ENCODE assay signal across 15 cellular contexts in genomic region chr20:64178925-64179324, GRCh38. TPM values are rescaled to one million over a fixed set of nuclear protein-coding genes. Genes with fewer than 3 reads are reported as not detected.
DNase-seq lines count a peak whose midpoint lies in the region; ATAC-seq, FAIRE-seq and TF ChIP-seq lines count a peak whose summit lies in the region.
"Not testable (repeated sequence)": the region's sequence is repeated elsewhere in the genome, so short reads cannot be mapped to it uniquely, and the experiment has no call there.
"Had no signal": no experiment of that assay in that cellular context is flagged by ENCODE, and none has a peak within 500 bp of the region (broad histone marks: within the 10 kb centered on the region; RNA-seq: fewer than 3 reads in every experiment).

No MANE protein-coding gene starts in this region.

- H3K9me1 ChIP-seq in K562 (ENCODE audit: control insufficient read depth, insufficient read depth, low read length), result not testable (repeated sequence)

- H3K79me2 ChIP-seq in K562 (ENCODE audit: control insufficient read depth, insufficient read depth, low read length); H1 (ENCODE audit: control insufficient read depth in 1 of 2, insufficient read depth in 2 of 2, low read length in 2 of 2); HepG2 (ENCODE audit: insufficient read depth, low read length): not testable (repeated sequence)

- not testable (repeated sequence) for H3K4me1 ChIP-seq in K562 (replicated peaks in 1 of 2; ENCODE audit: control insufficient read depth in 2 of 2, insufficient read depth in 2 of 2, low read length in 2 of 2); HepG2 (ENCODE audit: insufficient read depth, low read length); lower lobe of right lung
- H3K4me1 ChIP-seq in H1 (replicated peaks in 1 of 4; ENCODE audit: control insufficient read depth in 3 of 4, insufficient read depth in 4 of 4, low read length in 3 of 4), result peaks cover 0 to 19% (median 14%) of the 10 kb centered on the region in 4 experiments; a peak in 6 of 7 replicates

- H3K36me3 ChIP-seq in K562 (ENCODE audit: control insufficient read depth, insufficient read depth, low read length); H1 (ENCODE audit: control insufficient read depth in 2 of 4, insufficient read depth in 4 of 4, low read length in 3 of 4); HepG2 (replicated peaks in 1 of 2; ENCODE audit: control insufficient read depth in 1 of 2, insufficient read depth in 2 of 2, low read length in 2 of 2); lower lobe of right lung: not testable (repeated sequence)

- H3K4ac ChIP-seq in H1 (replicated peaks; ENCODE audit: insufficient read length, low read depth, low read length), result not testable (repeated sequence)

- peaks cover 25 to 58% of the 10 kb centered on the region in 2 experiments for H3K27me3 ChIP-seq in K562 (ENCODE audit: control insufficient read depth in 2 of 2, insufficient read depth in 2 of 2, low read length in 2 of 2)
- H3K27me3 ChIP-seq in H1 (replicated peaks in 1 of 4; ENCODE audit: control insufficient read depth in 3 of 4, extremely low read depth in 1 of 4, insufficient read depth in 3 of 4, low read length in 3 of 4); lower lobe of right lung (ENCODE audit: low read depth): not testable (repeated sequence)
- H3K27me3 ChIP-seq in HepG2 (ENCODE audit: control insufficient read depth in 1 of 2, insufficient read depth in 2 of 2, low read length in 2 of 2), result peaks cover 2 to 41% of the 10 kb centered on the region in 2 experiments; a peak in 3 of 5 replicates

- H3K79me1 ChIP-seq in H1 (ENCODE audit: low read depth, low read length), result not testable (repeated sequence)

- not testable (repeated sequence) for TF ChIP-seq POLR2A in K562 (conservative IDR thresholded peaks at IDR 0.05); H1 (IDR thresholded peaks at IDR 0.05; ENCODE audit: control extremely low read depth in 1 of 2, low read depth in 2 of 2, low read length in 2 of 2); HepG2 (IDR thresholded peaks at IDR 0.05; ENCODE audit: insufficient read depth in 1 of 2, low read depth in 2 of 2, low read length in 2 of 2)

- H4K5ac ChIP-seq in H1 (ENCODE audit: insufficient read length, low read depth, low read length), result not testable (repeated sequence)

- H3K23ac ChIP-seq in H1 (ENCODE audit: insufficient read length), result not testable (repeated sequence)

- not testable (repeated sequence) for H3K9me3 ChIP-seq in K562 (replicated peaks; ENCODE audit: control insufficient read depth, insufficient read depth, low read depth, low read length); H1 (ENCODE audit: insufficient read depth in 2 of 2, low read depth in 1 of 2, low read length in 1 of 2); HepG2 (ENCODE audit: low read length); lower lobe of right lung

- not testable (repeated sequence) for H2BK15ac ChIP-seq in H1 (ENCODE audit: low read length)

- not testable (repeated sequence) for H2BK20ac ChIP-seq in H1 (ENCODE audit: low read length)

- peaks cover 2 to 15% (median 7%) of the 10 kb centered on the region in 7 donors for H3K9me3 Mint-ChIP-seq in CD14-positive monocyte
- H3K9me3 Mint-ChIP-seq in WTC11, result peaks cover 15% of the 10 kb centered on the region

- H2BK12ac ChIP-seq in H1 (ENCODE audit: low read depth, low read length), result peak overlapping the region; percentile 80; the same call in 1 of the 2 replicates

- H2BK120ac ChIP-seq in H1 (replicated peaks; ENCODE audit: low read depth, low read length), result not testable (repeated sequence)

- H3K14ac ChIP-seq in H1 (ENCODE audit: insufficient read length), result not testable (repeated sequence)

- peak; percentile 1 for DNase-seq in CD14-positive monocyte (ENCODE audit: low spot score)
- DNase-seq in HTR-8/SVneo (ENCODE audit: insufficient read length, low spot score); WTC11 (ENCODE audit: low spot score); K562 (ENCODE audit: extremely low read depth in 1 of 4, low spot score in 3 of 4); H1 (ENCODE audit: low read depth in 1 of 2, low spot score in 2 of 2); HepG2 (ENCODE audit: low spot score): not testable (repeated sequence)
- peak; percentile 5 for DNase-seq in lower lobe of right lung

- TF ChIP-seq EP300 in K562 (IDR thresholded peaks at IDR 0.05; ENCODE audit: low read length); H1 (IDR thresholded peaks at IDR 0.05; ENCODE audit: borderline replicate concordance in 1 of 2, low read depth in 2 of 2, low read length in 2 of 2); HepG2 (IDR thresholded peaks at IDR 0.05; ENCODE audit: low read depth in 2 of 2, low read length in 2 of 2); HepG2 (CRISPR knock-in tag; IDR thresholded peaks at IDR 0.05; ENCODE audit: borderline replicate concordance): not testable (repeated sequence)

- POLR2A ChIA-PET in WTC11 (lab: Charles Lee); K562 (lab: Yijun Ruan, JAX); HepG2 (lab: Yijun Ruan, JAX): not testable (repeated sequence)
- POLR2A ChIA-PET in H1 (lab: Charles Lee; ENCODE audit: partially characterized antibody), result interaction anchor here (0.9 kb wide), 1 partner anchor 9 kb away, joined by 3 read pairs; no protein-coding TSS in a partner anchor

- H3K27ac Mint-ChIP-seq in CD14-positive monocyte, WTC11: not testable (repeated sequence)

- BruUV-seq in K562 (replicated peaks; lab: Mats Ljungman, UMichigan); HepG2 (replicated peaks; lab: Mats Ljungman, UMichigan): not testable (repeated sequence)

- H4K20me1 ChIP-seq in K562 (replicated peaks; ENCODE audit: control insufficient read depth, insufficient read depth, low read length); H1 (replicated peaks in 1 of 2; ENCODE audit: control insufficient read depth in 1 of 2, insufficient read depth in 2 of 2, low read length in 2 of 2); HepG2 (ENCODE audit: insufficient read depth, low read length): not testable (repeated sequence)

- not testable (repeated sequence) for H3K36me3 Mint-ChIP-seq in CD14-positive monocyte, WTC11

- H2BK5ac ChIP-seq in H1 (ENCODE audit: low read depth, low read length), result not testable (repeated sequence)

- ATAC-seq in WTC11, K562, HepG2, lower lobe of right lung: not testable (repeated sequence)

- not testable (repeated sequence) for H3K4me1 Mint-ChIP-seq in CD14-positive monocyte
- H3K4me1 Mint-ChIP-seq in WTC11, result peaks cover 20% of the 10 kb centered on the region

- H4K91ac ChIP-seq in H1 (replicated peaks; ENCODE audit: insufficient read length, low read length), result not testable (repeated sequence)

- H2AFZ ChIP-seq in K562 (ENCODE audit: low read depth, low read length); H1 (ENCODE audit: low read length); HepG2 (ENCODE audit: low read length): not testable (repeated sequence)

- H3K18ac ChIP-seq in H1 (ENCODE audit: extremely low read depth, low read length), result not testable (repeated sequence)

- H3K56ac ChIP-seq in H1 (replicated peaks; ENCODE audit: insufficient read length, low read depth, low read length), result not testable (repeated sequence)

- not testable (repeated sequence) for H4K8ac ChIP-seq in H1 (ENCODE audit: extremely low read depth, insufficient read depth, low read length)

- in situ Hi-C loops in K562 (cut with MboI); HepG2 (cut with HindIII; ENCODE audit: extremely low pct_ligation_motif_present, low pct_unique_long_range_greater_than_20kb): not testable (repeated sequence)

- TF ChIP-seq CTCF in CD14-positive monocyte (IDR thresholded peaks at IDR 0.05); WTC11 (IDR thresholded peaks at IDR 0.05); K562 (IDR thresholded peaks at IDR 0.05 in 2 of 3, conservative IDR thresholded peaks at IDR 0.05 in 1 of 3; ENCODE audit: insufficient read depth in 2 of 3, low read depth in 1 of 3, low read length in 3 of 3); H1 (IDR thresholded peaks at IDR 0.05; ENCODE audit: control extremely low read depth in 1 of 3, insufficient read depth in 1 of 3, low read depth in 1 of 3, low read length in 3 of 3); HepG2 (CRISPR knock-in tag; IDR thresholded peaks at IDR 0.05); lower lobe of right lung (IDR thresholded peaks at IDR 0.05): not testable (repeated sequence)

- H2AK5ac ChIP-seq in H1 (ENCODE audit: low read depth, low read length), result 0 out of 2 replicates have a peak overlapping the region, but pooled peaks have one; percentile 39

- not testable (repeated sequence) for H3K27ac ChIP-seq in K562 (ENCODE audit: extremely low read depth, low read depth, low read length); H1 (ENCODE audit: low read depth, low read length); HepG2 (ENCODE audit: extremely low read length, insufficient read depth, low read length); lower lobe of right lung

- CTCF ChIA-PET in WTC11 (lab: Charles Lee); K562 (lab: Yijun Ruan, JAX; ENCODE audit: low intra/inter-chr PET ratio); H1 (lab: Charles Lee; ENCODE audit: partially characterized antibody); HepG2 (lab: Yijun Ruan, JAX; ENCODE audit: low intra/inter-chr PET ratio, low total read pairs): not testable (repeated sequence)

- FAIRE-seq in HTR-8/SVneo (lab: Jason Lieb, UNC), result peak; percentile 58
- not testable (repeated sequence) for FAIRE-seq in K562 (lab: Jason Lieb, UNC); H1 (lab: Jason Lieb, UNC); HepG2 (lab: Jason Lieb, UNC)

- H3K4me3 Mint-ChIP-seq in CD14-positive monocyte, WTC11: not testable (repeated sequence)

- WGBS in K562 (ENCODE audit: insufficient coverage, low coverage, missing lambda C conversion rate), result 5% methylated on average over 20 of the region's 20 CpGs
- 96% methylated on average over 20 of the region's 20 CpGs; no CpG with 5 or more reads in 1 of the 2 experiments for WGBS in H1 (ENCODE audit: extremely low coverage in 1 of 2, insufficient coverage in 1 of 2, insufficient read length in 1 of 2, insufficient replicate concordance in 2 of 2, low coverage in 1 of 2, low lambda C conversion rate in 2 of 2, missing lambda C conversion rate in 1 of 2), 2 experiments
- 41% methylated on average over 20 of the region's 20 CpGs for WGBS in HepG2 (ENCODE audit: low lambda C conversion rate)

- H3K27me3 Mint-ChIP-seq in CD14-positive monocyte (ENCODE audit: low read depth in 3 of 3), result not testable (repeated sequence)
- peaks cover 22% of the 10 kb centered on the region for H3K27me3 Mint-ChIP-seq in WTC11 (ENCODE audit: low read depth)

- not testable (repeated sequence) for TF ChIP-seq RAD21 in K562 (CRISPR knock-in tag; conservative IDR thresholded peaks at IDR 0.05 in 1 of 2, IDR thresholded peaks at IDR 0.05 in 1 of 2); H1 (IDR thresholded peaks at IDR 0.05 in 1 of 2, conservative IDR thresholded peaks at IDR 0.05 in 1 of 2; ENCODE audit: low read depth in 2 of 2, low read length in 2 of 2); HepG2 (CRISPR knock-in tag; IDR thresholded peaks at IDR 0.05)

- H3K9ac ChIP-seq in K562 (ENCODE audit: insufficient read depth in 1 of 2, low read depth in 2 of 2, low read length in 2 of 2); H1 (replicated peaks in 1 of 4; ENCODE audit: extremely low read depth in 1 of 4, low read depth in 3 of 4, low read length in 3 of 4); HepG2 (ENCODE audit: insufficient read depth, low read depth, low read length): not testable (repeated sequence)

- intact Hi-C loops in CD14-positive monocyte (cut with micrococcal nuclease); K562 (cut with micrococcal nuclease); HepG2 (cut with micrococcal nuclease; ENCODE audit: unreplicated experiment); lower lobe of right lung (cut with DNase I): not testable (repeated sequence)

- H3K4me3 ChIP-seq in K562; H1 (ENCODE audit: extremely low read depth in 1 of 4, insufficient read depth in 2 of 4, low read depth in 3 of 4, low read length in 4 of 4); HepG2 (replicated peaks in 1 of 3; ENCODE audit: insufficient read depth in 1 of 3, low read depth in 2 of 3, low read length in 3 of 3); lower lobe of right lung: not testable (repeated sequence)

- not testable (repeated sequence) for H3K23me2 ChIP-seq in H1 (ENCODE audit: low read depth, low read length)

- H3K4me2 ChIP-seq in K562 (ENCODE audit: insufficient read depth, low read length); H1 (ENCODE audit: insufficient read depth in 1 of 2, low read depth in 2 of 2, low read length in 2 of 2); HepG2 (ENCODE audit: low read depth, low read length): not testable (repeated sequence)

RNA-seq across cellular contexts. Expression of gene MYT1, which starts 14.7 kb away (rescaled TPM):
- not detected for polyA plus RNA-seq in CD14-positive monocyte
- total RNA-seq in WTC11 (2021), result 1.9 to 4.3 TPM (median 2.0 TPM) in 3 replicates
- 0.14 TPM in 1 of 2 replicates, not detected in the other for total RNA-seq in K562 (2011; cell fraction: chromatin; rRNA removed; ENCODE audit: low replicate concordance)
- total RNA-seq in K562 (2011; cell fraction: nucleolus; rRNA removed), result 0.26 TPM in 1 of 2 replicates, not detected in the other
- not detected in 2 replicates for total RNA-seq in K562 (2011; cell fraction: nucleoplasm; rRNA removed)
- 0.12 TPM in 1 of 2 replicates, not detected in the other for total RNA-seq in K562 (2014; rRNA removed)
- 0.04 TPM in 1 of 2 replicates, not detected in the other for total RNA-seq in K562 (2014; rRNA removed; fragmentation: Illumina TruSeq; extraction: Trizol)
- total RNA-seq in K562 (2015; rRNA removed; fragmentation: Illumina TruSeq; extraction: Trizol), result not detected in 2 replicates
- total RNA-seq in K562 (2021), result 0.02 TPM in 1 of 2 replicates, not detected in the other
- 0.10 and 0.12 TPM in 2 replicates for polyA plus RNA-seq in K562 (2011; rRNA removed)
- 0.03 and 0.13 TPM in 2 replicates for polyA plus RNA-seq in K562 (2011; cell fraction: cytosol; rRNA removed)
- 0.04 and 0.17 TPM in 2 replicates for polyA plus RNA-seq in K562 (2011; cell fraction: nucleus; rRNA removed)
- polyA plus RNA-seq in K562 (2012), result 0.04 and 0.07 TPM in 2 replicates
- 0.12 TPM in 1 of 2 replicates, not detected in the other for polyA plus RNA-seq in K562 (2014; fragmentation: Illumina TruSeq; extraction: Trizol)
- under 1 TPM in 1 of 2 experiments, not detected in 1; 0.06 TPM for polyA plus RNA-seq in K562 (2014; fragmentation: Nextera tagmentation; extraction: Ambion mirVana)
- 0.05 TPM in 1 of 2 replicates, not detected in the other for polyA plus RNA-seq in K562 (2014; rRNA removed)
- 0.07 and 0.09 TPM in 2 replicates for polyA minus RNA-seq in K562 (2011; rRNA and poly(A)+ RNA removed)
- not detected in 2 replicates for polyA minus RNA-seq in K562 (2011; cell fraction: cytosol; rRNA and poly(A)+ RNA removed)
- 0.11 TPM in 1 of 2 replicates, not detected in the other for polyA minus RNA-seq in K562 (2011; cell fraction: nucleus; rRNA and poly(A)+ RNA removed)
- total RNA-seq in H1 (2021; fragmentation: NEBNext Ultra II Directional; extraction: Animal tissue kit (Norgen Biotek cat#: 25700)), result 1.1 and 2.0 TPM in 2 replicates
- 0.63 and 1.0 TPM in 2 replicates for polyA plus RNA-seq in H1 (2011; rRNA removed)
- 0.96 TPM for polyA plus RNA-seq in H1 (2011; cell fraction: cytosol; rRNA removed)
- 2.8 TPM for polyA plus RNA-seq in H1 (2011; cell fraction: nucleus; rRNA removed)
- 0.51 to 1.5 TPM (median 1.1 TPM) in 4 replicates for polyA plus RNA-seq in H1 (2012, experiment 1 of 2)
- polyA plus RNA-seq in H1 (2012, experiment 2 of 2), result 0.24 TPM
- polyA plus RNA-seq in H1 (2013, experiment 1 of 2), result 1.2 TPM
- polyA plus RNA-seq in H1 (2013, experiment 2 of 2), result 0.90 TPM
- 0.88 and 0.95 TPM in 2 replicates for polyA minus RNA-seq in H1 (2011; rRNA and poly(A)+ RNA removed)
- polyA minus RNA-seq in H1 (2011; cell fraction: cytosol; rRNA and poly(A)+ RNA removed), result 1.3 TPM
- polyA minus RNA-seq in H1 (2011; cell fraction: nucleus; rRNA and poly(A)+ RNA removed), result 1.00 TPM
- 0.42 and 0.58 TPM in 2 replicates for total RNA-seq in HepG2 (2016; rRNA removed; fragmentation: Illumina TruSeq; extraction: Trizol)
- 0.10 TPM in 1 of 2 replicates, not detected in the other for total RNA-seq in HepG2 (2016; cell fraction: cytosol; rRNA removed; fragmentation: Illumina TruSeq; extraction: Trizol; ENCODE audit: low read depth)
- total RNA-seq in HepG2 (2016; cell fraction: insoluble cytoplasmic fraction; rRNA removed; fragmentation: Illumina TruSeq; extraction: Trizol), result 0.12 and 0.30 TPM in 2 replicates
- total RNA-seq in HepG2 (2016; cell fraction: membrane; rRNA removed; fragmentation: Illumina TruSeq; extraction: Trizol), result 0.07 and 0.34 TPM in 2 replicates
- 0.88 and 1.2 TPM in 2 replicates for total RNA-seq in HepG2 (2016; cell fraction: nucleus; rRNA removed; fragmentation: Illumina TruSeq; extraction: Trizol)
- 2.5 and 3.2 TPM in 2 replicates for polyA plus RNA-seq in HepG2 (2011; rRNA removed)
- 1.5 TPM in 2 replicates for polyA plus RNA-seq in HepG2 (2011; cell fraction: cytosol; rRNA removed)
- polyA plus RNA-seq in HepG2 (2011; cell fraction: nucleus; rRNA removed), result 3.2 and 3.4 TPM in 2 replicates
- 1.0 and 1.6 TPM in 2 replicates for polyA plus RNA-seq in HepG2 (2012)
- 0.15 TPM in 1 of 2 replicates, not detected in the other for polyA plus RNA-seq in HepG2 (2016; cell fraction: cytosol; fragmentation: Illumina TruSeq; extraction: Trizol; ENCODE audit: low read depth)
- polyA plus RNA-seq in HepG2 (2016; cell fraction: insoluble cytoplasmic fraction; fragmentation: Illumina TruSeq; extraction: Trizol; ENCODE audit: low read depth), result 0.27 and 0.67 TPM in 2 replicates
- polyA plus RNA-seq in HepG2 (2016; cell fraction: membrane; fragmentation: Illumina TruSeq; extraction: Trizol; ENCODE audit: low read depth), result 0.15 and 0.27 TPM in 2 replicates
- 1.2 and 2.9 TPM in 2 replicates for polyA plus RNA-seq in HepG2 (2016; cell fraction: nucleus; fragmentation: Illumina TruSeq; extraction: Trizol; ENCODE audit: insufficient read depth, low read depth)
- polyA minus RNA-seq in HepG2 (2011; rRNA and poly(A)+ RNA removed; ENCODE audit: low replicate concordance), result 1.4 TPM in 1 of 2 replicates, not detected in the other
- 0.20 and 0.70 TPM in 2 replicates for polyA minus RNA-seq in HepG2 (2011; cell fraction: cytosol; rRNA and poly(A)+ RNA removed)
- 1.8 and 3.6 TPM in 2 replicates for polyA minus RNA-seq in HepG2 (2011; cell fraction: nucleus; rRNA and poly(A)+ RNA removed)
- total RNA-seq in lower lobe of right lung, result not detected
- total RNA-seq: A673; CD4-positive, alpha-beta memory T cell; CD4-positive, CD25-positive, alpha-beta regulatory T cell; CD8-positive, alpha-beta T cell; Daoy had no signal
- polyA plus RNA-seq: AG04450; BJ; CD4-positive, alpha-beta memory T cell; CD8-positive, alpha-beta memory T cell had no signal
